12 cellular contexts compared by ENCODE assay signal in genomic region chr1:24189528-24189927, GRCh38. TPM values are rescaled to one million over a fixed set of nuclear protein-coding genes. Genes with fewer than 3 reads are reported as not detected.
DNase-seq lines count a peak whose midpoint lies in the region; ATAC-seq and TF ChIP-seq lines count a peak whose summit lies in the region.
"Had no signal": no experiment of that assay in that cellular context is flagged by ENCODE, and none has a peak within 500 bp of the region (broad histone marks: within the 10 kb centered on the region; RNA-seq: fewer than 3 reads in every experiment).

No MANE protein-coding gene starts in this region.

- in situ Hi-C loops in mammary epithelial cell (cut with MboI; ENCODE audit: low sequenced_read_pairs in 2 of 2), result loop anchor here in 1 of 2 donors (25.0 kb wide), 1 partner anchor 448 kb away; the partner anchor contains the start of gene SRRM1

- H3K4me1 Mint-ChIP-seq in activated naive CD8-positive, alpha-beta T cell treated with anti-CD3 and anti-CD28 coated beads, Interleukin-2, amount 50 U/mL, for 24 hours, result peaks cover 77% of the 10 kb centered on the region
- H3K4me1 Mint-ChIP-seq in stimulated activated naive CD8-positive, alpha-beta T cell treated with anti-CD3 and anti-CD28 coated beads, Interleukin-15, Interleukin-2, amounts not matched to agents 100 ng/mL and 50 ng/mL, for 24 hours (ENCODE audit: low read depth), result peaks cover 73% of the 10 kb centered on the region

- peak overlapping the region; percentile 1 for H3K4me2 ChIP-seq in mammary epithelial cell (ENCODE audit: insufficient read depth, low read depth, low read length)
- H3K4me2 ChIP-seq: hepatocyte had no signal

- no peaks in the 10 kb centered on the region for H3K9me3 Mint-ChIP-seq in activated naive CD8-positive, alpha-beta T cell treated with anti-CD3 and anti-CD28 coated beads, Interleukin-2, amount 50 U/mL, for 24 hours
- H3K9me3 Mint-ChIP-seq in stimulated activated naive CD8-positive, alpha-beta T cell treated with anti-CD3 and anti-CD28 coated beads, Interleukin-15, Interleukin-2, amounts not matched to agents 100 ng/mL and 50 ng/mL, for 24 hours, result no peaks in the 10 kb centered on the region

- H3K36me3 ChIP-seq in mammary epithelial cell (ENCODE audit: insufficient read depth, low read length), result no peaks in the 10 kb centered on the region
- H3K36me3 ChIP-seq in breast epithelium, result no peaks in the 10 kb centered on the region

- dilution Hi-C loops in mammary epithelial cell (cut with HindIII; ENCODE audit: low sequenced_read_pairs), result no loop called here

- peak overlapping the region; percentile 47 for H3K4me3 Mint-ChIP-seq in activated naive CD8-positive, alpha-beta T cell treated with anti-CD3 and anti-CD28 coated beads, Interleukin-2, amount 50 U/mL, for 24 hours
- peak overlapping the region; percentile 48 for H3K4me3 Mint-ChIP-seq in stimulated activated naive CD8-positive, alpha-beta T cell treated with anti-CD3 and anti-CD28 coated beads, Interleukin-15, Interleukin-2, amounts not matched to agents 100 ng/mL and 50 ng/mL, for 24 hours

- DNase-seq in mammary epithelial cell, result no peak
- no peak for DNase-seq in breast epithelium (ENCODE audit: low spot score in 2 of 2)
- DNase-seq in NOMO-1 treated with dmso at 0.1 percent for 144 hours (lab: John Stamatoyannopoulos, UW; ENCODE audit: unreplicated experiment), result peak; percentile 53
- peak; percentile 41 for DNase-seq in activated naive CD8-positive, alpha-beta T cell treated with anti-CD3 and anti-CD28 coated beads, Interleukin-2, amount 50 U/mL, for 24 hours
- no peak for DNase-seq in NCI-H446 treated with DMSO at 0.1 percent for 48 hours (lab: John Stamatoyannopoulos, UW)
- DNase-seq in SKM-1 (lab: John Stamatoyannopoulos, UW; ENCODE audit: unreplicated experiment), result no peak

- H2AFZ ChIP-seq in mammary epithelial cell (ENCODE audit: low read depth, low read length), result no peak overlapping the region
- H2AFZ ChIP-seq: hepatocyte had no signal

- CTCF ChIA-PET in mammary epithelial cell (lab: Charles Lee; ENCODE audit: low non-redundant PET), result interaction anchor here (0.6 kb wide), 1 partner anchor 203 kb away, joined by 3 read pairs; no protein-coding TSS in a partner anchor

- H3K27ac ChIP-seq in mammary epithelial cell (ENCODE audit: insufficient read depth, low read depth, low read length) (no peak overlapping the region), breast epithelium (no peak overlapping the region)

- no peak for TF ChIP-seq POLR2A in breast epithelium (IDR thresholded peaks at IDR 0.05)

- WGBS in mammary epithelial cell (ENCODE audit: low coverage, missing lambda C conversion rate), result 81% methylated on average over 7 of the region's 7 CpGs

- no peaks in the 10 kb centered on the region for H4K20me1 ChIP-seq in mammary epithelial cell (ENCODE audit: insufficient read depth, low read length)

- BruUV-seq in mammary epithelial cell (replicated peaks; lab: Mats Ljungman, UMichigan), result no TSS peak

- TF ChIP-seq CTCF in mammary epithelial cell (conservative IDR thresholded peaks at IDR 0.05 in 1 of 2, IDR thresholded peaks at IDR 0.05 in 1 of 2; ENCODE audit: extremely low read depth in 1 of 2, insufficient read depth in 1 of 2, low read depth in 1 of 2, low read length in 2 of 2) (no peak), breast epithelium (IDR thresholded peaks at IDR 0.05) (no peak)

- ATAC-seq in activated naive CD8-positive, alpha-beta T cell treated with anti-CD3 and anti-CD28 coated beads, Interleukin-2, amount 50 U/mL, for 24 hours, result no peak
- no peak for ATAC-seq in HG03342 (IDR thresholded peaks at IDR 0.05; ENCODE audit: unreplicated experiment)

- H3K27me3 ChIP-seq in mammary epithelial cell (ENCODE audit: insufficient read depth, low read length) (no peaks in the 10 kb centered on the region), breast epithelium (no peaks in the 10 kb centered on the region)
- H3K27me3 ChIP-seq: hepatocyte had no signal

- H3K27ac Mint-ChIP-seq in activated naive CD8-positive, alpha-beta T cell treated with anti-CD3 and anti-CD28 coated beads, Interleukin-2, amount 50 U/mL, for 24 hours, result peak overlapping the region; percentile 87
- peak overlapping the region; percentile 81 for H3K27ac Mint-ChIP-seq in stimulated activated naive CD8-positive, alpha-beta T cell treated with anti-CD3 and anti-CD28 coated beads, Interleukin-15, Interleukin-2, amounts not matched to agents 100 ng/mL and 50 ng/mL, for 24 hours

- no peaks in the 10 kb centered on the region for H3K79me2 ChIP-seq in mammary epithelial cell (ENCODE audit: insufficient read depth, low read length)

- peaks cover 3% of the 10 kb centered on the region for H3K27me3 Mint-ChIP-seq in activated naive CD8-positive, alpha-beta T cell treated with anti-CD3 and anti-CD28 coated beads, Interleukin-2, amount 50 U/mL, for 24 hours
- no peaks in the 10 kb centered on the region for H3K27me3 Mint-ChIP-seq in stimulated activated naive CD8-positive, alpha-beta T cell treated with anti-CD3 and anti-CD28 coated beads, Interleukin-15, Interleukin-2, amounts not matched to agents 100 ng/mL and 50 ng/mL, for 24 hours

- no peak overlapping the region for H3K9ac ChIP-seq in mammary epithelial cell (ENCODE audit: insufficient read depth, low read length)

- H3K9me3 ChIP-seq in mammary epithelial cell (replicated peaks; ENCODE audit: insufficient read depth, low read length), result no peaks in the 10 kb centered on the region
- no peaks in the 10 kb centered on the region for H3K9me3 ChIP-seq in breast epithelium

- H3K4me1 ChIP-seq in mammary epithelial cell (ENCODE audit: insufficient read depth, low read length) (peaks cover 48% of the 10 kb centered on the region), breast epithelium (no peaks in the 10 kb centered on the region)

- intact Hi-C loops in mammary epithelial cell (cut with micrococcal nuclease) (no loop called here), breast epithelium (cut with DNase I; ENCODE audit: low total_unique reads) (no loop called here)

- H3K4me3 ChIP-seq in mammary epithelial cell (replicated peaks in 1 of 3; ENCODE audit: insufficient read depth in 1 of 3, low read depth in 2 of 3, low read length in 3 of 3) (no peak overlapping the region), breast epithelium (no peak overlapping the region)
- H3K4me3 ChIP-seq: hepatocyte had no signal

- H3K36me3 Mint-ChIP-seq in activated naive CD8-positive, alpha-beta T cell treated with anti-CD3 and anti-CD28 coated beads, Interleukin-2, amount 50 U/mL, for 24 hours (ENCODE audit: low read depth), result no peaks in the 10 kb centered on the region
- peaks cover 7% of the 10 kb centered on the region for H3K36me3 Mint-ChIP-seq in stimulated activated naive CD8-positive, alpha-beta T cell treated with anti-CD3 and anti-CD28 coated beads, Interleukin-15, Interleukin-2, amounts not matched to agents 100 ng/mL and 50 ng/mL, for 24 hours (ENCODE audit: low read depth)

RNA-seq across cellular contexts. Expression of gene IFNLR1, which starts 2.4 kb away (rescaled TPM):
- total RNA-seq in mammary epithelial cell (10 to 100 TPM in 1 of 2 donors, 1 to 10 TPM in 1; 7.8 to 12.5 TPM), breast epithelium (10 to 100 TPM in 1 of 3 donors, 1 to 10 TPM in 1, under 1 TPM in 1; under 0.01 to 10.7 (median 3.9) TPM)
- polyA plus RNA-seq in mammary epithelial cell, result 5.9 TPM
- 9.1 TPM for polyA minus RNA-seq in mammary epithelial cell

RNA-seq across cellular contexts. Expression of gene IL22RA1, which starts 46.6 kb away (rescaled TPM):
- total RNA-seq in mammary epithelial cell (1 to 10 TPM in 1 of 2 donors, under 1 TPM in 1; 0.50 to 3.3 TPM), breast epithelium (under 1 TPM in 2 of 3 donors, not detected in 1; 0.73 to 0.98 TPM)
- polyA plus RNA-seq in mammary epithelial cell, result 2.7 TPM
- polyA minus RNA-seq in mammary epithelial cell, result 0.62 TPM
- total RNA-seq: activated CD8-positive, alpha-beta memory T cell treated with anti-CD3 and anti-CD28 coated beads for 36 hours; dermis microvascular lymphatic vessel endothelial cell had no signal
- polyA plus RNA-seq: neural cell had no signal

Comparison
In these comparisons a context has a peak if more than half of its experiments do, and no peak if none do; other contexts are left out.
1. DNase-seq: peak in NOMO-1 treated with dmso at 0.1 percent for 144 hours (single experiment) and activated naive CD8-positive, alpha-beta T cell treated with anti-CD3 and anti-CD28 coated beads, Interleukin-2, amount 50 U/mL, for 24 hours (single experiment); none in mammary epithelial cell (single experiment), breast epithelium (0 of 2), NCI-H446 treated with DMSO at 0.1 percent for 48 hours (single experiment) and SKM-1 (single experiment).